15 cellular contexts compared by ENCODE assay signal in genomic region chr12:57724003-57724935, GRCh38. TPM values are rescaled to one million over a fixed set of nuclear protein-coding genes. Genes with fewer than 3 reads are reported as not detected.
DNase-seq lines count a peak whose midpoint lies in the region; ATAC-seq and TF ChIP-seq lines count a peak whose summit lies in the region.
"Had no signal": no experiment of that assay in that cellular context is flagged by ENCODE, and none has a peak within 500 bp of the region (broad histone marks: within the 10 kb centered on the region; RNA-seq: fewer than 3 reads in every experiment).

No MANE protein-coding gene starts in this region.

- H3K36me3 ChIP-seq in neural progenitor cell, result no peaks in the 10 kb centered on the region

- H3K79me2 ChIP-seq in neural progenitor cell (ENCODE audit: low read depth), result no peaks in the 10 kb centered on the region

- no peak overlapping the region for H3K4me2 ChIP-seq in neural progenitor cell

- TF ChIP-seq CTCF in GM13976 (IDR thresholded peaks at IDR 0.05; ENCODE audit: borderline replicate concordance, control extremely low read depth, extremely low read depth, insufficient read depth, missing control alignments), result no peak
- TF ChIP-seq CTCF in neural progenitor cell (IDR thresholded peaks at IDR 0.05), result no peak

- H2AFZ ChIP-seq in neural progenitor cell (replicated peaks), result no peak overlapping the region

- H3K27ac Mint-ChIP-seq in activated naive CD4-positive, alpha-beta T cell treated with anti-CD3 and anti-CD28 coated beads, Interleukin-2, amount 50 U/mL, for 72 hours, result peak overlapping the region; percentile 29 to 81
- no peak overlapping the region for H3K27ac Mint-ChIP-seq in neural progenitor cell

- no peaks in the 10 kb centered on the region for H3F3A ChIP-seq in neural progenitor cell (ENCODE audit: low read depth)

- peak; percentile 53 for DNase-seq in activated CD8-positive, alpha-beta memory T cell treated with anti-CD3 and anti-CD28 coated beads for 24 hours
- DNase-seq in activated CD8-positive, alpha-beta memory T cell treated with anti-CD3 and anti-CD28 coated beads, Interleukin-2, amount 50 U/mL, for 4 hours, result no peak
- DNase-seq in GM13976 (ENCODE audit: low spot score), result peak; percentile 32
- no peak for DNase-seq in activated naive CD4-positive, alpha-beta T cell treated with anti-CD3 and anti-CD28 coated beads, Interleukin-2, amount 50 U/mL, for 72 hours (ENCODE audit: low spot score in 2 of 2)
- DNase-seq in neural progenitor cell (ENCODE audit: low spot score), result no peak
- no peak for DNase-seq in occipital lobe (lab: John Stamatoyannopoulos, UW)
- DNase-seq in NCI-H748 treated with DMSO at 0.1 percent for 48 hours (lab: John Stamatoyannopoulos, UW), result no peak
- DNase-seq: activated CD4-positive, CD25-positive, alpha-beta regulatory T cell treated with anti-CD3 and anti-CD28 coated beads, Interleukin-2, amount 50 U/mL, for 72 hours; activated gamma-delta T cell treated with Interleukin-2 at 50 U/mL for 16 hours; NCI-H187 treated with DMSO at 0.1 percent for 48 hours; NCI-H526; stomach; T-helper 1 cell had no signal

- peaks cover 12% of the 10 kb centered on the region for H3K4me1 Mint-ChIP-seq in neural progenitor cell

- H3K27me3 Mint-ChIP-seq in neural progenitor cell (ENCODE audit: insufficient read depth, low read depth), result peaks cover 35% of the 10 kb centered on the region

- in situ Hi-C loops in GM13976 (cut with MboI; ENCODE audit: low sequenced_read_pairs, unreplicated experiment), result no loop called here

- peak overlapping the region; percentile 47 for H3K4me3 Mint-ChIP-seq in neural progenitor cell

- no peak overlapping the region for H3K4me3 ChIP-seq in neural progenitor cell
- H3K4me3 ChIP-seq: HAP-1, stomach had no signal

- no peak overlapping the region for H3K9ac ChIP-seq in neural progenitor cell

- H3K36me3 Mint-ChIP-seq in activated naive CD4-positive, alpha-beta T cell treated with anti-CD3 and anti-CD28 coated beads, Interleukin-2, amount 50 U/mL, for 72 hours, result peaks cover 4 to 10% of the 10 kb centered on the region in 2 donors
- H3K36me3 Mint-ChIP-seq in neural progenitor cell, result peaks cover 6% of the 10 kb centered on the region

- H3K27ac ChIP-seq in neural progenitor cell, result no peak overlapping the region
- H3K27ac ChIP-seq: stomach had no signal

- ATAC-seq in activated naive CD4-positive, alpha-beta T cell treated with anti-CD3 and anti-CD28 coated beads, Interleukin-2, amount 50 U/mL, for 72 hours, result peak in 1 of 2 donors; percentile 5
- no peak for ATAC-seq in SK-N-SH treated with all-trans-retinoic acid at 6 μM for 48 hours

- H3K4me1 ChIP-seq in neural progenitor cell, result peaks cover 3% of the 10 kb centered on the region
- H3K4me1 ChIP-seq: HAP-1 had no signal

- H3K9me3 Mint-ChIP-seq in activated naive CD4-positive, alpha-beta T cell treated with anti-CD3 and anti-CD28 coated beads, Interleukin-2, amount 50 U/mL, for 72 hours, result no peaks in the 10 kb centered on the region
- peaks cover 7% of the 10 kb centered on the region for H3K9me3 Mint-ChIP-seq in neural progenitor cell

- H3K27me3 ChIP-seq in neural progenitor cell, result peaks cover 67% of the 10 kb centered on the region

- no peaks in the 10 kb centered on the region for H3K9me3 ChIP-seq in neural progenitor cell (ENCODE audit: low read depth)
- H3K9me3 ChIP-seq: HAP-1, stomach had no signal

- peaks cover 20% of the 10 kb centered on the region for H4K20me1 ChIP-seq in neural progenitor cell (ENCODE audit: low read depth)

TF ChIP-seq in SK-N-SH treated with all-trans-retinoic acid at 6 μM for 48 hours, 23 proteins besides CTCF, POLR2A, EP300 and RAD21 (continues in another document):
- TF ChIP-seq CSDC2 (CRISPR knock-in tag; IDR thresholded peaks at IDR 0.05) (no peak), ZNF8 (CRISPR knock-in tag; IDR thresholded peaks at IDR 0.05) (no peak), PATZ1 (CRISPR knock-in tag; IDR thresholded peaks at IDR 0.05; ENCODE audit: borderline replicate concordance) (no peak), TOX (CRISPR knock-in tag; IDR thresholded peaks at IDR 0.05; ENCODE audit: borderline replicate concordance) (no peak), CSRNP3 (CRISPR knock-in tag; IDR thresholded peaks at IDR 0.05) (no peak), POU6F1 (CRISPR knock-in tag; IDR thresholded peaks at IDR 0.05; ENCODE audit: borderline replicate concordance, low read depth) (no peak), ZFP30 (CRISPR knock-in tag; IDR thresholded peaks at IDR 0.05) (no peak)

RNA-seq across cellular contexts. Expression of gene AGAP2, which starts 14.3 kb away (rescaled TPM):
- total RNA-seq in activated naive CD4-positive, alpha-beta T cell treated with anti-CD3 and anti-CD28 coated beads, Interleukin-2, amount 50 U/mL, for 72 hours, result 10 to 100 TPM; 28.9 to 38.4 TPM
- total RNA-seq in neural progenitor cell (ENCODE audit: low replicate concordance), result 1.7 and 2.7 TPM in 2 replicates
- total RNA-seq in occipital lobe, result 25.6 TPM

RNA-seq across cellular contexts. Expression of gene TSPAN31, which starts 20.6 kb away (rescaled TPM):
- 10 to 100 TPM in 1 of 2 donors, 1 to 10 TPM in 1; 9.7 to 15.1 TPM for total RNA-seq in activated naive CD4-positive, alpha-beta T cell treated with anti-CD3 and anti-CD28 coated beads, Interleukin-2, amount 50 U/mL, for 72 hours
- total RNA-seq in neural progenitor cell (ENCODE audit: low replicate concordance), result 57.6 and 61.3 TPM in 2 replicates
- 41.0 TPM for total RNA-seq in occipital lobe

RNA-seq across cellular contexts. Expression of gene CDK4, which starts 27.8 kb away (rescaled TPM):
- total RNA-seq in activated naive CD4-positive, alpha-beta T cell treated with anti-CD3 and anti-CD28 coated beads, Interleukin-2, amount 50 U/mL, for 72 hours, result 100 to 1,000 TPM; 183 to 191 TPM
- 169 and 348 TPM in 2 replicates for total RNA-seq in neural progenitor cell (ENCODE audit: low replicate concordance)
- total RNA-seq in occipital lobe, result 59.0 TPM

RNA-seq across cellular contexts. Expression of gene OS9, which starts 30.3 kb away (rescaled TPM):
- 100 to 1,000 TPM in 1 of 2 donors, 10 to 100 TPM in 1; 87.1 to 116 TPM for total RNA-seq in activated naive CD4-positive, alpha-beta T cell treated with anti-CD3 and anti-CD28 coated beads, Interleukin-2, amount 50 U/mL, for 72 hours
- total RNA-seq in neural progenitor cell (ENCODE audit: low replicate concordance) (107 and 113 TPM in 2 replicates), occipital lobe (90.0 TPM)

RNA-seq across cellular contexts. Expression of gene MARCHF9, which starts 30.6 kb away (rescaled TPM):
- 10 to 100 TPM; 17.4 to 26.4 TPM for total RNA-seq in activated naive CD4-positive, alpha-beta T cell treated with anti-CD3 and anti-CD28 coated beads, Interleukin-2, amount 50 U/mL, for 72 hours
- total RNA-seq in neural progenitor cell (ENCODE audit: low replicate concordance), result 8.1 and 11.9 TPM in 2 replicates
- total RNA-seq in occipital lobe, result 15.9 TPM

Comparison
In these comparisons a context has a peak if more than half of its experiments do, and no peak if none do; other contexts are left out.
1. DNase-seq: peak in activated CD8-positive, alpha-beta memory T cell treated with anti-CD3 and anti-CD28 coated beads for 24 hours (single experiment) and GM13976 (single experiment); none in activated CD8-positive, alpha-beta memory T cell treated with anti-CD3 and anti-CD28 coated beads, Interleukin-2, amount 50 U/mL, for 4 hours (single experiment), activated naive CD4-positive, alpha-beta T cell treated with anti-CD3 and anti-CD28 coated beads, Interleukin-2, amount 50 U/mL, for 72 hours (0 of 2), neural progenitor cell (single experiment), occipital lobe (single experiment) and NCI-H748 treated with DMSO at 0.1 percent for 48 hours (single experiment).